ENCODE assay signal across 9 cellular contexts in genomic region chr6:2900821-2901644, GRCh38. TPM values are rescaled to one million over a fixed set of nuclear protein-coding genes. Genes with fewer than 3 reads are reported as not detected.
DNase-seq lines count a peak whose midpoint lies in the region; ATAC-seq and TF ChIP-seq lines count a peak whose summit lies in the region.
"Had no signal": no experiment of that assay in that cellular context is flagged by ENCODE, and none has a peak within 500 bp of the region (broad histone marks: within the 10 kb centered on the region; RNA-seq: fewer than 3 reads in every experiment).

No MANE protein-coding gene starts in this region.

- POLR2A ChIA-PET in Caco-2 (lab: Charles Lee): no interaction called here

- H3K27me3 Mint-ChIP-seq in natural killer cell (ENCODE audit: low read depth in 2 of 2) (no peaks in the 10 kb centered on the region), Caco-2 (ENCODE audit: insufficient read depth, unreplicated experiment) (no peaks in the 10 kb centered on the region)

- ATAC-seq in natural killer cell: peak; percentile 17 to 36 (median 31)
- ATAC-seq: Panc1 had no signal

- H3K27ac Mint-ChIP-seq in natural killer cell: peak overlapping the region; percentile 89 to 95
- no peak overlapping the region for H3K27ac Mint-ChIP-seq in Caco-2 (ENCODE audit: unreplicated experiment)

- no peak overlapping the region for H3K27ac ChIP-seq in HUES48 (ENCODE audit: low read depth, low read length)
- peak overlapping the region; percentile 75 for H3K27ac ChIP-seq in effector memory CD4-positive, alpha-beta T cell (ENCODE audit: insufficient read depth, low read length, poor library complexity, severe bottlenecking)
- no peak overlapping the region for H3K27ac ChIP-seq in ascending aorta

- peak; percentile 40 for DNase-seq in AG20443 (ENCODE audit: low spot score)
- DNase-seq in effector memory CD4-positive, alpha-beta T cell: no peak
- no peak for DNase-seq in natural killer cell
- no peak for DNase-seq in glomerular visceral epithelial cell (ENCODE audit: extremely low spot score)
- no peak for DNase-seq in Caco-2
- no peak for DNase-seq in ascending aorta (ENCODE audit: low spot score in 2 of 2)
- no peak for DNase-seq in GM19238 (ENCODE audit: insufficient read length, low spot score)

- H3K36me3 ChIP-seq in HUES48 (ENCODE audit: control insufficient read depth, insufficient read depth, low read length) (peaks cover 43% of the 10 kb centered on the region), Caco-2 (ENCODE audit: control insufficient read depth, insufficient read depth, low read length) (no peaks in the 10 kb centered on the region), ascending aorta (peaks cover 0 to 1% of the 10 kb centered on the region in 2 donors)
- peaks cover 30% of the 10 kb centered on the region for H3K36me3 ChIP-seq in effector memory CD4-positive, alpha-beta T cell (ENCODE audit: control insufficient read depth, insufficient read depth, low read length)

- CTCF ChIA-PET in Caco-2 (lab: Charles Lee): no interaction called here

- H3K27me3 ChIP-seq in HUES48 (ENCODE audit: control insufficient read depth, insufficient read depth, low read length) (no peaks in the 10 kb centered on the region), Caco-2 (replicated peaks; ENCODE audit: control insufficient read depth, insufficient read depth, low read length) (no peaks in the 10 kb centered on the region), ascending aorta (no peaks in the 10 kb centered on the region)
- no peaks in the 10 kb centered on the region for H3K27me3 ChIP-seq in effector memory CD4-positive, alpha-beta T cell (replicated peaks; ENCODE audit: control insufficient read depth, insufficient read depth, low read length, poor library complexity, severe bottlenecking)

- H3K4me3 ChIP-seq in HUES48 (ENCODE audit: low read depth, low read length) (peak overlapping the region; percentile 85), Caco-2 (ENCODE audit: low read depth, low read length) (no peak overlapping the region), ascending aorta (peak overlapping the region in 1 of 2 donors; percentile 96)
- peak overlapping the region; percentile 68 for H3K4me3 ChIP-seq in effector memory CD4-positive, alpha-beta T cell (ENCODE audit: insufficient read depth, low read depth, low read length, poor library complexity, severe bottlenecking)

- H3K4me1 ChIP-seq in HUES48 (ENCODE audit: control insufficient read depth, insufficient read depth, low read length) (peaks cover 7% of the 10 kb centered on the region; the same call in 1 of the 2 replicates), Caco-2 (no peaks in the 10 kb centered on the region), ascending aorta (peaks cover 3 to 8% of the 10 kb centered on the region in 2 donors)
- H3K4me1 ChIP-seq in effector memory CD4-positive, alpha-beta T cell (ENCODE audit: control insufficient read depth, insufficient read depth, low read length, poor library complexity, severe bottlenecking): peaks cover 28% of the 10 kb centered on the region

- intact Hi-C loops in natural killer cell (cut with micrococcal nuclease): loop anchor here (5.0 kb wide), 1 partner anchor 41 kb away; no protein-coding TSS in a partner anchor
- intact Hi-C loops in Caco-2 (cut with micrococcal nuclease; ENCODE audit: unreplicated experiment): no loop called here
- intact Hi-C loops in ascending aorta (cut with DNase I): no loop called here

- no TSS peak for BruUV-seq in Caco-2 (replicated peaks; lab: Mats Ljungman, UMichigan)

- H3K9me3 Mint-ChIP-seq in natural killer cell (no peaks in the 10 kb centered on the region), Caco-2 (ENCODE audit: unreplicated experiment) (no peaks in the 10 kb centered on the region)

- H3K4me1 Mint-ChIP-seq in natural killer cell (peaks cover 55 to 56% of the 10 kb centered on the region in 2 donors), Caco-2 (ENCODE audit: low read depth, unreplicated experiment) (no peaks in the 10 kb centered on the region)

- peaks cover 15% of the 10 kb centered on the region for H3K36me3 Mint-ChIP-seq in natural killer cell
- H3K36me3 Mint-ChIP-seq in Caco-2 (ENCODE audit: insufficient read depth, unreplicated experiment): no peaks in the 10 kb centered on the region

- H3K9me3 ChIP-seq in HUES48 (ENCODE audit: control insufficient read depth, insufficient read depth, low read length) (no peaks in the 10 kb centered on the region), Caco-2 (no peaks in the 10 kb centered on the region), ascending aorta (no peaks in the 10 kb centered on the region)
- no peaks in the 10 kb centered on the region for H3K9me3 ChIP-seq in effector memory CD4-positive, alpha-beta T cell (ENCODE audit: control insufficient read depth, low read length)

- no peak for TF ChIP-seq CTCF in natural killer cell (IDR thresholded peaks at IDR 0.05)
- no peak for TF ChIP-seq CTCF in Caco-2 (IDR thresholded peaks at IDR 0.05; ENCODE audit: insufficient read depth in 1 of 2, low read depth in 1 of 2, low read length in 1 of 2, severe bottlenecking in 1 of 2, unreplicated experiment in 1 of 2)
- TF ChIP-seq CTCF in ascending aorta (IDR thresholded peaks at IDR 0.05): no peak

- H3K4me3 Mint-ChIP-seq in natural killer cell: peak overlapping the region; percentile 99
- no peak overlapping the region for H3K4me3 Mint-ChIP-seq in Caco-2 (ENCODE audit: unreplicated experiment)

- H3K9ac ChIP-seq in HUES48 (ENCODE audit: low read depth, low read length): no peak overlapping the region

RNA-seq across cellular contexts. Expression of gene SERPINB9, which starts 2.1 kb away (rescaled TPM):
- total RNA-seq in natural killer cell (10 to 100 TPM; 34.9 to 54.3 (median 47.3) TPM), Caco-2 (2022) (3.1 and 3.5 TPM in 2 replicates), ascending aorta (6.5 TPM)

RNA-seq across cellular contexts. Expression of gene SERPINB1, which starts 59.4 kb away (rescaled TPM):
- total RNA-seq in natural killer cell (10 to 100 TPM; 74.8 to 80.2 (median 78.1) TPM), Caco-2 (2022) (75.6 and 81.9 TPM in 2 replicates), ascending aorta (14.0 TPM)
